In the genomic region with DNA sequence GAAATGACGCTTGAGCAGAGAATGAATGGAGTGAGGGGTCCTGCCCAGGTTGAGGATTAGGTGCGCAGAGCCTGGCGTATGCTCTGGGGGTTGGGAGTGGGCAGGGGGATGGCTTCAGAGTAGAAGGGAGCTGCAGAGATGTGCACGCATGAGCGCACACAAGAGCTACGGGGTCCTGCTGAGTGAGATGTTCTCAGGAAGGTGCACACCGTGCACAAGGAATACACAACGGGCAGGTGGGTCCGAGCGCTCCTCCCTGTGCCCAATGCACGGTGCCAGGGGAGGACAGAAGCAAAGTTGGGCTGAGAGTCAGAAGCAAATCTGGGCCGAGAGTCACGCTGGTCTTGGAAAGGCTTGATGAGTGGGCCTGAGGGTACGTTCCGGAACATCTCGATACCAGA, we compare ENCODE assay signal across 26 cellular contexts. TPM values are rescaled to one million over a fixed set of nuclear protein-coding genes. Genes with fewer than 3 reads are reported as not detected.
DNase-seq lines count a peak whose midpoint lies in the region; ATAC-seq, FAIRE-seq and TF ChIP-seq lines count a peak whose summit lies in the region.
"Had no signal": no experiment of that assay in that cellular context is flagged by ENCODE, and none has a peak within 500 bp of the region (broad histone marks: within the 10 kb centered on the region; RNA-seq: fewer than 3 reads in every experiment).

No MANE protein-coding gene starts in this region.

- no peak overlapping the region for H2BK5ac ChIP-seq in mesenchymal stem cell (ENCODE audit: low read depth, low read length, poor library complexity, severe bottlenecking)

- RAD21 ChIA-PET in GM12878 (lab: Charles Lee; ENCODE audit: unreplicated experiment) = no interaction called here

- in situ Hi-C loops in mammary epithelial cell (cut with MboI; ENCODE audit: low sequenced_read_pairs in 2 of 2) = no loop called here
- in situ Hi-C loops in GM12878 (cut with MboI) = no loop called here

- CTCF ChIA-PET in mammary epithelial cell (lab: Charles Lee; ENCODE audit: low non-redundant PET) = no interaction called here
- CTCF ChIA-PET in GM12878 (lab: Yijun Ruan, JAX) = interaction anchor here (0.8 kb wide), 1 partner anchor 177 kb away, joined by 3 read pairs; no protein-coding TSS in a partner anchor

- H3K14ac ChIP-seq in mesenchymal stem cell (ENCODE audit: low read length in 2 of 2) = no peak overlapping the region

- WGBS in mammary epithelial cell (ENCODE audit: low coverage, missing lambda C conversion rate) = 65% methylated on average over 15 of the region's 16 CpGs
- 43% methylated on average over 16 of the region's 16 CpGs for WGBS in GM12878 (ENCODE audit: insufficient coverage, insufficient replicate concordance, low lambda C conversion rate, missing lambda C conversion rate)
- WGBS in mesenchymal stem cell = 96% methylated on average over 16 of the region's 16 CpGs

- H3K18ac ChIP-seq in mesenchymal stem cell (ENCODE audit: low read depth in 1 of 2, low read length in 2 of 2) = no peak overlapping the region

- peaks cover 0 to 4% of the 10 kb centered on the region in 2 donors for H3K4me1 ChIP-seq in breast epithelium
- H3K4me1 ChIP-seq in mammary epithelial cell (ENCODE audit: insufficient read depth, low read length) = no peaks in the 10 kb centered on the region
- no peaks in the 10 kb centered on the region for H3K4me1 ChIP-seq in GM12878 (ENCODE audit: control insufficient read depth, insufficient read depth, low read length)
- no peaks in the 10 kb centered on the region for H3K4me1 ChIP-seq in mesenchymal stem cell (ENCODE audit: control insufficient read depth, insufficient read depth, low read depth, low read length)
- peaks cover 15 to 79% (median 62%) of the 10 kb centered on the region in 5 donors for H3K4me1 ChIP-seq in subcutaneous abdominal adipose tissue (ENCODE audit: control insufficient read depth in 5 of 5, insufficient read depth in 5 of 5, low read length in 5 of 5)
- H3K4me1 ChIP-seq: BE2C, SJCRH30 had no signal

- no peak overlapping the region for H3K4ac ChIP-seq in mesenchymal stem cell (ENCODE audit: low read depth in 1 of 2, low read length in 2 of 2)

- SMC1A ChIA-PET in GM12878 (lab: Charles Lee; ENCODE audit: uncharacterized antibody, unreplicated experiment) = no interaction called here

- TF ChIP-seq CTCF in breast epithelium (IDR thresholded peaks at IDR 0.05) = no peak
- TF ChIP-seq CTCF in mammary epithelial cell (conservative IDR thresholded peaks at IDR 0.05 in 1 of 2, IDR thresholded peaks at IDR 0.05 in 1 of 2; ENCODE audit: extremely low read depth in 1 of 2, insufficient read depth in 1 of 2, low read depth in 1 of 2, low read length in 2 of 2) = no peak
- no peak for TF ChIP-seq CTCF in GM12878 (IDR thresholded peaks at IDR 0.05 in 2 of 3, conservative IDR thresholded peaks at IDR 0.05 in 1 of 3; ENCODE audit: control insufficient read depth in 2 of 3, extremely low read depth in 1 of 3, insufficient read depth in 1 of 3, low read depth in 3 of 3, low read length in 3 of 3)

- H4K20me1 ChIP-seq in mammary epithelial cell (ENCODE audit: insufficient read depth, low read length) (no peaks in the 10 kb centered on the region), GM12878 (ENCODE audit: control insufficient read depth, insufficient read depth) (no peaks in the 10 kb centered on the region)

- H3K27me3 ChIP-seq in breast epithelium = no peaks in the 10 kb centered on the region
- no peaks in the 10 kb centered on the region for H3K27me3 ChIP-seq in mammary epithelial cell (ENCODE audit: insufficient read depth, low read length)
- H3K27me3 ChIP-seq in GM12878 (replicated peaks in 1 of 2; ENCODE audit: control insufficient read depth in 2 of 2, insufficient read depth in 2 of 2, low read length in 1 of 2) = no peaks in the 10 kb centered on the region; a peak in 1 of 4 replicates
- H3K27me3 ChIP-seq in mesenchymal stem cell (ENCODE audit: control insufficient read depth in 1 of 2, insufficient read depth in 1 of 2, low read length in 2 of 2) = peaks cover 0 to 56% of the 10 kb centered on the region in 2 experiments
- H3K27me3 ChIP-seq in subcutaneous abdominal adipose tissue (ENCODE audit: control insufficient read depth in 5 of 5, insufficient read depth in 4 of 5, low read length in 5 of 5) = peaks cover 0 to 2% (median 0%) of the 10 kb centered on the region in 5 donors

- H3K36me3 ChIP-seq in breast epithelium (no peaks in the 10 kb centered on the region), mammary epithelial cell (ENCODE audit: insufficient read depth, low read length) (peaks cover 2% of the 10 kb centered on the region), GM12878 (ENCODE audit: control insufficient read depth in 2 of 2, insufficient read depth in 2 of 2, low read length in 1 of 2) (no peaks in the 10 kb centered on the region), mesenchymal stem cell (ENCODE audit: control insufficient read depth in 1 of 2, insufficient read depth in 2 of 2, low read depth in 1 of 2, low read length in 2 of 2) (peaks cover 0 to 61% of the 10 kb centered on the region in 2 experiments), subcutaneous abdominal adipose tissue (ENCODE audit: control insufficient read depth in 5 of 5, insufficient read depth in 5 of 5, low read length in 5 of 5) (peaks cover 0 to 14% (median 3%) of the 10 kb centered on the region in 5 donors)
- H3K36me3 ChIP-seq: BE2C, SJCRH30 had no signal

- TF ChIP-seq EP300 in GM12878 (IDR thresholded peaks at IDR 0.05; ENCODE audit: borderline replicate concordance in 1 of 2, control insufficient read depth in 1 of 2, low read depth in 2 of 2, low read length in 2 of 2) = no peak

- H2BK120ac ChIP-seq in mesenchymal stem cell (ENCODE audit: low read depth, low read length) = no peak overlapping the region

- peak overlapping the region; percentile 2 to 48 for H3K27ac ChIP-seq in breast epithelium
- H3K27ac ChIP-seq in mammary epithelial cell (ENCODE audit: insufficient read depth, low read depth, low read length) = no peak overlapping the region
- H3K27ac ChIP-seq in GM12878 (ENCODE audit: control insufficient read depth, insufficient read depth) = no peak overlapping the region
- no peak overlapping the region for H3K27ac ChIP-seq in mesenchymal stem cell (ENCODE audit: low read length, poor library complexity, severe bottlenecking)
- peak overlapping the region; percentile 84 for H3K27ac ChIP-seq in subcutaneous abdominal adipose tissue (ENCODE audit: low read depth, low read length)
- H3K27ac ChIP-seq: KMS-11, PC-9, SJCRH30 had no signal

- peak overlapping the region; percentile 18 for H4K91ac ChIP-seq in mesenchymal stem cell (ENCODE audit: low read length)

- TF ChIP-seq RAD21 in GM12878 (IDR thresholded peaks at IDR 0.05; ENCODE audit: insufficient read depth, low read depth, low read length) = no peak

- TF ChIP-seq POLR2A in breast epithelium (IDR thresholded peaks at IDR 0.05) (no peak), GM12878 (IDR thresholded peaks at IDR 0.05; ENCODE audit: low read depth, low read length) (no peak)

- no peaks in the 10 kb centered on the region for H3K79me1 ChIP-seq in mesenchymal stem cell (replicated peaks; ENCODE audit: low read length, poor library complexity, severe bottlenecking)

- intact Hi-C loops in breast epithelium (cut with DNase I; ENCODE audit: low total_unique reads) = no loop called here
- intact Hi-C loops in mammary epithelial cell (cut with micrococcal nuclease) = no loop called here
- intact Hi-C loops in GM12878 (cut with micrococcal nuclease; ENCODE audit: unreplicated experiment) = no loop called here

- POLR2A ChIA-PET in GM12878 (lab: Charles Lee) = no interaction called here

- H3K9me3 ChIP-seq in breast epithelium (no peaks in the 10 kb centered on the region), mammary epithelial cell (replicated peaks; ENCODE audit: insufficient read depth, low read length) (no peaks in the 10 kb centered on the region), GM12878 (replicated peaks; ENCODE audit: control insufficient read depth, insufficient read depth, low read length) (no peaks in the 10 kb centered on the region; the same call in 2 of the 3 replicates), mesenchymal stem cell (ENCODE audit: control insufficient read depth, low read length) (no peaks in the 10 kb centered on the region), subcutaneous abdominal adipose tissue (ENCODE audit: control insufficient read depth in 5 of 5, low read length in 5 of 5) (no peaks in the 10 kb centered on the region)
- H3K9me3 ChIP-seq: BE2C, SJCRH30 had no signal

- H2AFZ ChIP-seq in mammary epithelial cell (ENCODE audit: low read depth, low read length) (no peak overlapping the region), GM12878 (ENCODE audit: control insufficient read depth, low read depth, low read length) (no peak overlapping the region), mesenchymal stem cell (ENCODE audit: low read depth, low read length) (no peak overlapping the region)
- H2AFZ ChIP-seq: PC-9 had no signal

- no peak overlapping the region for H3K4me2 ChIP-seq in mammary epithelial cell (ENCODE audit: insufficient read depth, low read depth, low read length)
- no peak overlapping the region for H3K4me2 ChIP-seq in GM12878 (ENCODE audit: control insufficient read depth, insufficient read depth)
- no peak overlapping the region for H3K4me2 ChIP-seq in mesenchymal stem cell (ENCODE audit: low read length, poor library complexity, severe bottlenecking)
- H3K4me2 ChIP-seq: KMS-11, PC-9 had no signal

- no peak overlapping the region for H2BK12ac ChIP-seq in mesenchymal stem cell (ENCODE audit: low read length in 2 of 2)

- dilution Hi-C loops in mammary epithelial cell (cut with HindIII; ENCODE audit: low sequenced_read_pairs) = no loop called here

- H3K9ac ChIP-seq in mammary epithelial cell (ENCODE audit: insufficient read depth, low read length) (no peak overlapping the region), GM12878 (ENCODE audit: control insufficient read depth, insufficient read depth, low read length) (no peak overlapping the region), mesenchymal stem cell (ENCODE audit: low read length) (peak overlapping the region; percentile 64), subcutaneous abdominal adipose tissue (ENCODE audit: low read length in 5 of 5) (no peak overlapping the region)
- H3K9ac ChIP-seq: KMS-11 had no signal

- H2AK5ac ChIP-seq in mesenchymal stem cell (ENCODE audit: low read length, severe bottlenecking) = no peak overlapping the region

- H3K4me3 ChIP-seq in breast epithelium (no peak overlapping the region), mammary epithelial cell (replicated peaks in 1 of 3; ENCODE audit: insufficient read depth in 1 of 3, low read depth in 2 of 3, low read length in 3 of 3) (no peak overlapping the region), GM12878 (no peak overlapping the region), mesenchymal stem cell (ENCODE audit: insufficient read depth in 1 of 2, low read depth in 1 of 2, low read length in 2 of 2) (no peak overlapping the region), subcutaneous abdominal adipose tissue (ENCODE audit: low read depth in 1 of 5, low read length in 5 of 5) (peak overlapping the region in 1 of 5 donors; percentile 13)
- H3K4me3 ChIP-seq: PC-9, SJCRH30 had no signal

- BruUV-seq in mammary epithelial cell (replicated peaks; lab: Mats Ljungman, UMichigan) (no TSS peak), GM12878 (replicated peaks; lab: Mats Ljungman, UMichigan) (no TSS peak)

- no peak overlapping the region for H3K23ac ChIP-seq in mesenchymal stem cell (ENCODE audit: low read length in 2 of 2)

- no peak for ATAC-seq in GM12878
- ATAC-seq: Right ventricle myocardium inferior had no signal

- no peak overlapping the region for H2BK15ac ChIP-seq in mesenchymal stem cell (ENCODE audit: low read depth, poor library complexity, severe bottlenecking)

- H3K79me2 ChIP-seq in mammary epithelial cell (ENCODE audit: insufficient read depth, low read length) = peaks cover 1% of the 10 kb centered on the region
- H3K79me2 ChIP-seq in GM12878 (ENCODE audit: control insufficient read depth, insufficient read depth, low read length) = no peaks in the 10 kb centered on the region

- no peak for DNase-seq in breast epithelium (ENCODE audit: low spot score in 2 of 2)
- no peak for DNase-seq in mammary epithelial cell
- DNase-seq in GM12878 (ENCODE audit: low read depth, low spot score) = no peak
- DNase-seq in mesenchymal stem cell = no peak
- DNase-seq in activated CD4-positive, alpha-beta T cell treated with anti-CD3 and anti-CD28 coated beads for 48 hours = no peak
- DNase-seq in NCI-H2227 treated with DMSO at 0.1 percent for 48 hours (lab: John Stamatoyannopoulos, UW) = no peak
- DNase-seq in activated CD8-positive, alpha-beta memory T cell treated with anti-CD3 and anti-CD28 coated beads for 24 hours = no peak
- DNase-seq: 8988T; ACHN; BE2C; Calu3; CD8-positive, alpha-beta memory T cell; DMS79 treated with DMSO at 0.1 percent for 48 hours; GF-D8; GOT3; HCEC 1CT; MM.1S; NCI-H2029; NCI-H526 treated with DMSO at 0.1 percent for 48 hours; PC-9; SJCRH30 had no signal

- no peak for FAIRE-seq in GM12878 (lab: Jason Lieb, UNC)
- FAIRE-seq: GM18507 had no signal

- peak overlapping the region; percentile 35 for H4K8ac ChIP-seq in mesenchymal stem cell (ENCODE audit: low read length)

RNA-seq across cellular contexts. Expression of a gene that starts 25.5 kb away (rescaled TPM):
- total RNA-seq in breast epithelium = 100 to 1,000 TPM in 2 of 3 donors, 10 to 100 TPM in 1; 38.2 to 200 (median 178) TPM
- 10 to 100 TPM in 1 of 2 donors, under 1 TPM in 1; 0.83 to 17.6 TPM for total RNA-seq in mammary epithelial cell
- polyA plus RNA-seq in mammary epithelial cell = 23.2 TPM
- polyA minus RNA-seq in mammary epithelial cell = 2.3 TPM
- not detected in 2 replicates for total RNA-seq in GM12878 (2013; cell fraction: nucleolus; rRNA removed)
- total RNA-seq in GM12878 (2014; rRNA removed) = not detected in 2 replicates
- not detected in 2 replicates for total RNA-seq in GM12878 (2014; rRNA removed; fragmentation: Illumina TruSeq; extraction: Trizol)
- not detected in 2 replicates for total RNA-seq in GM12878 (2021)
- polyA plus RNA-seq in GM12878 (2011; ENCODE audit: low read depth) = not detected
- polyA plus RNA-seq in GM12878 (2011; rRNA removed) = not detected in 2 replicates
- not detected in 2 replicates for polyA plus RNA-seq in GM12878 (2011; cell fraction: cytosol; rRNA removed)
- polyA plus RNA-seq in GM12878 (2011; cell fraction: nucleus; rRNA removed) = not detected in 2 replicates
- polyA plus RNA-seq in GM12878 (2012) = not detected in 2 replicates
- not detected in 2 replicates for polyA plus RNA-seq in GM12878 (2014; fragmentation: Illumina TruSeq; extraction: Trizol)
- polyA plus RNA-seq in GM12878 (2014; fragmentation: Nextera tagmentation; extraction: Ambion mirVana) = not detected
- not detected in 2 replicates for polyA plus RNA-seq in GM12878 (2014; rRNA removed)
- polyA plus RNA-seq in GM12878 (2016; fragmentation: Nextera tagmentation; extraction: Ambion mirVana) = not detected
- polyA minus RNA-seq in GM12878 (2011; rRNA and poly(A)+ RNA removed) = not detected in 2 replicates
- polyA minus RNA-seq in GM12878 (2011; cell fraction: cytosol; rRNA and poly(A)+ RNA removed) = not detected in 2 replicates
- not detected in 2 replicates for polyA minus RNA-seq in GM12878 (2011; cell fraction: nucleus; rRNA and poly(A)+ RNA removed)
- 11.1 TPM for polyA plus RNA-seq in mesenchymal stem cell (2013, experiment 1 of 2)
- polyA plus RNA-seq in mesenchymal stem cell (2013, experiment 2 of 2) = 11.7 TPM
- total RNA-seq: Calu3; CD8-positive, alpha-beta memory T cell; SJCRH30 had no signal
- polyA plus RNA-seq: CD8-positive, alpha-beta memory T cell; IgD-negative memory B cell had no signal

Comparison
In these comparisons a context has a peak if more than half of its experiments do, and no peak if none do; other contexts are left out.
1. H3K27ac ChIP-seq: peak in breast epithelium (2 of 2) and subcutaneous abdominal adipose tissue (single experiment); none in mammary epithelial cell (single experiment), GM12878 (single experiment) and mesenchymal stem cell (single experiment).